Comparison of ENCODE assay signal across 20 cellular contexts in the genomic region with DNA sequence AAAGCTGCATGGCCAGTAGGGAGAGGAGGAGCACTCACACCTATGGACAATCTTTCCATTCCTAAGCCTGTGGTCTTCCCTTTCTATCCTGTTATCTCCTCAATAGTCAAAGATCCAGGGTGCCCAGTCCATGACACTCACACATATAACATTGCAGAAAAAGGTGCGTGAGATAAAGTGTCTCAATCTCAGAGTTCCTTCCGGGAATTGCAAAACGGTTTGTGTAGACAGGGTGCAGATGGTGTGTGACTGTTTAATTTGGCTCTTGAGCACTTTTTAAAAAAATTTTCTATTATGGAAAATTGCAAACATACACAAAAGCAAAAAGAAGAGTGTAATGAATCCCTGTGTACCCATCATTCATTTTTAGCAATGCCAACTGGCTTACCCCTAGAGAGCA.
DNase-seq lines count a peak whose midpoint lies in the region; ATAC-seq, FAIRE-seq and TF ChIP-seq lines count a peak whose summit lies in the region.
"Had no signal": no experiment of that assay in that cellular context is flagged by ENCODE, and none has a peak within 500 bp of the region (broad histone marks: within the 10 kb centered on the region; RNA-seq: fewer than 3 reads in every experiment).

No MANE protein-coding gene starts in this region.

- no peaks in the 10 kb centered on the region for H3K27me3 ChIP-seq in right lobe of liver
- H3K27me3 ChIP-seq in HepG2 (ENCODE audit: control insufficient read depth in 1 of 2, insufficient read depth in 2 of 2, low read length in 2 of 2): no peaks in the 10 kb centered on the region
- H3K27me3 ChIP-seq: Peyer's patch had no signal

- no peak overlapping the region for H3K27ac ChIP-seq in right lobe of liver
- H3K27ac ChIP-seq in HepG2 (ENCODE audit: extremely low read length, insufficient read depth, low read length): no peak overlapping the region
- H3K27ac ChIP-seq: Peyer's patch had no signal

- TF ChIP-seq CTCF in right lobe of liver (IDR thresholded peaks at IDR 0.05) (no peak), HepG2 (CRISPR knock-in tag; IDR thresholded peaks at IDR 0.05) (no peak), WTC11 (IDR thresholded peaks at IDR 0.05) (no peak)

- no peak for TF ChIP-seq RAD21 in HepG2 (CRISPR knock-in tag; IDR thresholded peaks at IDR 0.05)

- TF ChIP-seq EP300 in HepG2 (IDR thresholded peaks at IDR 0.05; ENCODE audit: low read depth in 2 of 2, low read length in 2 of 2): no peak
- no peak for TF ChIP-seq EP300 in HepG2 (CRISPR knock-in tag; IDR thresholded peaks at IDR 0.05; ENCODE audit: borderline replicate concordance)

- peaks cover 82% of the 10 kb centered on the region for H3K36me3 Mint-ChIP-seq in WTC11
- H3K36me3 Mint-ChIP-seq: CD14-positive monocyte had no signal

- no peaks in the 10 kb centered on the region for H3K79me2 ChIP-seq in HepG2 (ENCODE audit: insufficient read depth, low read length)

- 17% methylated on average over 3 of the region's 3 CpGs for WGBS in right lobe of liver (ENCODE audit: insufficient coverage, low coverage, low lambda C conversion rate, missing lambda C conversion rate)
- WGBS in HepG2 (ENCODE audit: low lambda C conversion rate): 0% methylated on average over 3 of the region's 3 CpGs

- no peak for DNase-seq in right lobe of liver
- no peak for DNase-seq in HepG2 (ENCODE audit: low spot score)
- peak; percentile 43 for DNase-seq in NCI-H69 (lab: John Stamatoyannopoulos, UW)
- DNase-seq in dermis microvascular lymphatic vessel endothelial cell (ENCODE audit: low read depth in 2 of 2): peak; percentile 21 to 50
- no peak for DNase-seq in globus pallidus (ENCODE audit: low spot score)
- no peak for DNase-seq in putamen (ENCODE audit: low spot score)
- no peak for DNase-seq in WTC11 (ENCODE audit: low spot score)
- DNase-seq: GOT3, HCEC 1CT, KG1, NCI-H187, NCI-H2171 treated with DMSO at 0.1 percent for 48 hours, NCI-H446, NCI-H526, Peyer's patch had no signal

- no peak overlapping the region for H2AFZ ChIP-seq in HepG2 (ENCODE audit: low read length)

- CTCF ChIA-PET in HepG2 (lab: Yijun Ruan, JAX; ENCODE audit: low intra/inter-chr PET ratio, low total read pairs): no interaction called here
- CTCF ChIA-PET in WTC11 (lab: Charles Lee): no interaction called here

- POLR2A ChIA-PET in HepG2 (lab: Yijun Ruan, JAX): no interaction called here
- POLR2A ChIA-PET in WTC11 (lab: Charles Lee): no interaction called here

- H3K9ac ChIP-seq in HepG2 (ENCODE audit: insufficient read depth, low read depth, low read length): no peak overlapping the region

- no TSS peak for BruUV-seq in HepG2 (replicated peaks; lab: Mats Ljungman, UMichigan)

- H3K9me3 ChIP-seq in right lobe of liver (no peaks in the 10 kb centered on the region), HepG2 (ENCODE audit: low read length) (peaks cover 94% of the 10 kb centered on the region)

- H3K4me2 ChIP-seq in HepG2 (ENCODE audit: low read depth, low read length): no peak overlapping the region

- peak; percentile 72 to 90 (median 82) for ATAC-seq in right lobe of liver
- ATAC-seq in HepG2: no peak
- no peak for ATAC-seq in WTC11

- no peaks in the 10 kb centered on the region for H3K36me3 ChIP-seq in right lobe of liver
- no peaks in the 10 kb centered on the region for H3K36me3 ChIP-seq in HepG2 (replicated peaks in 1 of 2; ENCODE audit: control insufficient read depth in 1 of 2, insufficient read depth in 2 of 2, low read length in 2 of 2)
- H3K36me3 ChIP-seq: Peyer's patch had no signal

- H4K20me1 ChIP-seq in HepG2 (ENCODE audit: insufficient read depth, low read length): no peaks in the 10 kb centered on the region

- in situ Hi-C loops in HepG2 (cut with HindIII; ENCODE audit: extremely low pct_ligation_motif_present, low pct_unique_long_range_greater_than_20kb): no loop called here

- no peak overlapping the region for H3K27ac Mint-ChIP-seq in WTC11
- H3K27ac Mint-ChIP-seq: B cell; CD14-positive monocyte; T-helper 1 cell treated with Interleukin-12 subunit alpha and Interleukin-12 subunit beta and Interleukin-4 antibody, amounts not matched to agents 30 μg/mL and 1 μg/mL, for 36 hours had no signal

- peaks cover 0 to 22% (median 6%) of the 10 kb centered on the region in 4 donors for H3K4me1 ChIP-seq in right lobe of liver
- no peaks in the 10 kb centered on the region for H3K4me1 ChIP-seq in HepG2 (ENCODE audit: insufficient read depth, low read length)
- H3K4me1 ChIP-seq: Peyer's patch had no signal

- no peak overlapping the region for H3K4me3 ChIP-seq in right lobe of liver
- no peak overlapping the region for H3K4me3 ChIP-seq in HepG2 (replicated peaks in 1 of 3; ENCODE audit: insufficient read depth in 1 of 3, low read depth in 2 of 3, low read length in 3 of 3)
- H3K4me3 ChIP-seq: Peyer's patch had no signal

- H3K4me3 Mint-ChIP-seq in WTC11: no peak overlapping the region
- H3K4me3 Mint-ChIP-seq: B cell; CD14-positive monocyte; T-helper 1 cell treated with Interleukin-12 subunit alpha and Interleukin-12 subunit beta and Interleukin-4 antibody, amounts not matched to agents 30 μg/mL and 1 μg/mL, for 36 hours had no signal

- H3K4me1 Mint-ChIP-seq in WTC11: no peaks in the 10 kb centered on the region
- H3K4me1 Mint-ChIP-seq: B cell, CD14-positive monocyte had no signal

- intact Hi-C loops in right lobe of liver (cut with DNase I) (no loop called here), HepG2 (cut with micrococcal nuclease; ENCODE audit: unreplicated experiment) (no loop called here)

- no peak for FAIRE-seq in HepG2 (lab: Jason Lieb, UNC)
- FAIRE-seq: G401.6, GM12892 had no signal

- H3K9me3 Mint-ChIP-seq in WTC11: peaks cover 87% of the 10 kb centered on the region

- peaks cover 13% of the 10 kb centered on the region for H3K27me3 Mint-ChIP-seq in WTC11 (ENCODE audit: low read depth)
- H3K27me3 Mint-ChIP-seq: B cell had no signal

- TF ChIP-seq POLR2A in right lobe of liver (IDR thresholded peaks at IDR 0.05) (no peak), HepG2 (IDR thresholded peaks at IDR 0.05; ENCODE audit: insufficient read depth in 1 of 2, low read depth in 2 of 2, low read length in 2 of 2) (no peak)

TF ChIP-seq in HepG2, 621 proteins besides CTCF, POLR2A, EP300 and RAD21 (continues in another document):
- no peak for TF ChIP-seq DR1 (CRISPR knock-in tag; IDR thresholded peaks at IDR 0.05)
- TF ChIP-seq, protein P1, sequence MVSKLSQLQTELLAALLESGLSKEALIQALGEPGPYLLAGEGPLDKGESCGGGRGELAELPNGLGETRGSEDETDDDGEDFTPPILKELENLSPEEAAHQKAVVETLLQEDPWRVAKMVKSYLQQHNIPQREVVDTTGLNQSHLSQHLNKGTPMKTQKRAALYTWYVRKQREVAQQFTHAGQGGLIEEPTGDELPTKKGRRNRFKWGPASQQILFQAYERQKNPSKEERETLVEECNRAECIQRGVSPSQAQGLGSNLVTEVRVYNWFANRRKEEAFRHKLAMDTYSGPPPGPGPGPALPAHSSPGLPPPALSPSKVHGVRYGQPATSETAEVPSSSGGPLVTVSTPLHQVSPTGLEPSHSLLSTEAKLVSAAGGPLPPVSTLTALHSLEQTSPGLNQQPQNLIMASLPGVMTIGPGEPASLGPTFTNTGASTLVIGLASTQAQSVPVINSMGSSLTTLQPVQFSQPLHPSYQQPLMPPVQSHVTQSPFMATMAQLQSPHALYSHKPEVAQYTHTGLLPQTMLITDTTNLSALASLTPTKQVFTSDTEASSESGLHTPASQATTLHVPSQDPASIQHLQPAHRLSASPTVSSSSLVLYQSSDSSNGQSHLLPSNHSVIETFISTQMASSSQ (IDR thresholded peaks at IDR 0.05; ENCODE audit: low read depth): no peak
- TF ChIP-seq, protein P1 (CRISPR knock-in tag; IDR thresholded peaks at IDR 0.05; ENCODE audit: borderline replicate concordance): no peak

TF ChIP-seq in WTC11, 78 proteins besides CTCF, POLR2A, EP300 and RAD21:
- no peak for TF ChIP-seq ZNF121 (CRISPR knock-in tag; IDR thresholded peaks at IDR 0.05)

Comparison
In these comparisons a context has a peak if more than half of its experiments do, and no peak if none do; other contexts are left out.
1. ATAC-seq: peak in right lobe of liver (4 of 4); none in HepG2 (single experiment) and WTC11 (single experiment).
2. DNase-seq: peak in NCI-H69 (single experiment) and dermis microvascular lymphatic vessel endothelial cell (2 of 2); none in right lobe of liver (0 of 3), HepG2 (single experiment), globus pallidus (single experiment), putamen (single experiment) and WTC11 (single experiment).